ENCODE assay signal across 11 cellular contexts in genomic region chr5:94830520-94830919, GRCh38.
DNase-seq lines count a peak whose midpoint lies in the region; ATAC-seq and TF ChIP-seq lines count a peak whose summit lies in the region.
"Had no signal": no experiment of that assay in that cellular context is flagged by ENCODE, and none has a peak within 500 bp of the region (broad histone marks: within the 10 kb centered on the region; RNA-seq: fewer than 3 reads in every experiment).

No MANE protein-coding gene starts in this region.

- ATAC-seq in GM18505 (IDR thresholded peaks at IDR 0.05; ENCODE audit: unreplicated experiment) (peak; percentile 55), GM18498 (IDR thresholded peaks at IDR 0.05; ENCODE audit: unreplicated experiment) (no peak)

- in situ Hi-C loops in ACHN (cut with HindIII; ENCODE audit: low pct_ligation_motif_present, low pct_unique_long_range_greater_than_20kb, low sequenced_read_pairs): no loop called here

- H3K9me3 Mint-ChIP-seq in mesothelial cell of epicardium: no peaks in the 10 kb centered on the region
- H3K9me3 Mint-ChIP-seq: activated naive CD8-positive, alpha-beta T cell treated with anti-CD3 and anti-CD28 coated beads for 36 hours had no signal

- no peaks in the 10 kb centered on the region for H3K36me3 Mint-ChIP-seq in mesothelial cell of epicardium
- H3K36me3 Mint-ChIP-seq: activated naive CD8-positive, alpha-beta T cell treated with anti-CD3 and anti-CD28 coated beads for 36 hours had no signal

- no peak overlapping the region for H3K4me3 Mint-ChIP-seq in mesothelial cell of epicardium
- H3K4me3 Mint-ChIP-seq: activated naive CD8-positive, alpha-beta T cell treated with anti-CD3 and anti-CD28 coated beads for 36 hours had no signal

- DNase-seq in ACHN (peak; percentile 23), LHCN-M2 (ENCODE audit: low read depth) (peak; percentile 18), epithelial cell of proximal tubule (ENCODE audit: low read depth) (no peak), NCI-H1417 treated with DMSO at 0.1 percent for 48 hours (lab: John Stamatoyannopoulos, UW) (no peak), mesothelial cell of epicardium (ENCODE audit: low spot score in 2 of 2, unreplicated experiment in 2 of 2) (no peak)
- no peak for DNase-seq in activated CD8-positive, alpha-beta memory T cell treated with anti-CD3 and anti-CD28 coated beads, Interleukin-2, amount 50 U/mL, for 48 hours
- DNase-seq: activated naive CD8-positive, alpha-beta T cell treated with anti-CD3 and anti-CD28 coated beads for 36 hours; GDM1 had no signal

- no peak overlapping the region for H3K4me3 ChIP-seq in epithelial cell of proximal tubule (ENCODE audit: low read depth, low read length)
- H3K4me3 ChIP-seq: SJSA1 had no signal

- peaks cover 4% of the 10 kb centered on the region for H3K27me3 Mint-ChIP-seq in mesothelial cell of epicardium (ENCODE audit: low read depth)

- peak; percentile 65 for TF ChIP-seq CTCF in epithelial cell of proximal tubule (conservative IDR thresholded peaks at IDR 0.05; ENCODE audit: low read depth, low read length)
- TF ChIP-seq CTCF in mesothelial cell of epicardium (IDR thresholded peaks at IDR 0.05; ENCODE audit: unreplicated experiment): no peak

- H3K4me1 Mint-ChIP-seq in mesothelial cell of epicardium: no peaks in the 10 kb centered on the region
- H3K4me1 Mint-ChIP-seq: activated naive CD8-positive, alpha-beta T cell treated with anti-CD3 and anti-CD28 coated beads for 36 hours had no signal

- no peak for TF ChIP-seq POLR2A in GM18505 (IDR thresholded peaks at IDR 0.05; ENCODE audit: borderline replicate concordance, extremely low read depth, insufficient read depth, insufficient read length)

- no peak overlapping the region for H3K27ac Mint-ChIP-seq in mesothelial cell of epicardium
- H3K27ac Mint-ChIP-seq: activated naive CD8-positive, alpha-beta T cell treated with anti-CD3 and anti-CD28 coated beads for 36 hours had no signal

Comparison
In these comparisons a context has a peak if more than half of its experiments do, and no peak if none do; other contexts are left out.
1. DNase-seq: peak in ACHN (single experiment) and LHCN-M2 (single experiment); none in epithelial cell of proximal tubule (single experiment), activated CD8-positive, alpha-beta memory T cell treated with anti-CD3 and anti-CD28 coated beads, Interleukin-2, amount 50 U/mL, for 48 hours (single experiment), NCI-H1417 treated with DMSO at 0.1 percent for 48 hours (single experiment) and mesothelial cell of epicardium (0 of 2).